ENCODE assay signal across 13 cellular contexts in genomic region chr18:35410561-35410960, GRCh38.
DNase-seq lines count a peak whose midpoint lies in the region; ATAC-seq lines count a peak whose summit lies in the region.
"Had no signal": no experiment of that assay in that cellular context is flagged by ENCODE, and none has a peak within 500 bp of the region (broad histone marks: within the 10 kb centered on the region; RNA-seq: fewer than 3 reads in every experiment).

No MANE protein-coding gene starts in this region.

- ATAC-seq in GM18520 (IDR thresholded peaks at IDR 0.05; ENCODE audit: unreplicated experiment) (peak; percentile 46), GM21825 (IDR thresholded peaks at IDR 0.05; ENCODE audit: unreplicated experiment) (peak; percentile 57), HG03432 (IDR thresholded peaks at IDR 0.05; ENCODE audit: unreplicated experiment) (peak; percentile 66)

- DNase-seq in germinal center (ENCODE audit: low spot score), result peak; percentile 70
- DNase-seq in activated CD4-positive, alpha-beta T cell treated with anti-CD3 and anti-CD28 coated beads, Interleukin-2, amount 50 U/mL, for 4 hours, result no peak
- no peak for DNase-seq in T-helper 9 cell
- no peak for DNase-seq in stimulated activated CD4-positive, alpha-beta T cell treated with anti-CD3 and anti-CD28 coated beads, Interleukin-4, amount 100 ng/mL, for 4 hours
- DNase-seq in NCI-H2227 (lab: John Stamatoyannopoulos, UW; ENCODE audit: unreplicated experiment), result no peak
- DNase-seq: activated T-cell treated with anti-CD3 and anti-CD28 coated beads for 4 hours; effector memory CD4-positive, alpha-beta T cell; HCEC 1CT; mesenchymal stem cell; PC-9 had no signal
